ENCODE assay signal across 7 cellular contexts in the genomic region with DNA sequence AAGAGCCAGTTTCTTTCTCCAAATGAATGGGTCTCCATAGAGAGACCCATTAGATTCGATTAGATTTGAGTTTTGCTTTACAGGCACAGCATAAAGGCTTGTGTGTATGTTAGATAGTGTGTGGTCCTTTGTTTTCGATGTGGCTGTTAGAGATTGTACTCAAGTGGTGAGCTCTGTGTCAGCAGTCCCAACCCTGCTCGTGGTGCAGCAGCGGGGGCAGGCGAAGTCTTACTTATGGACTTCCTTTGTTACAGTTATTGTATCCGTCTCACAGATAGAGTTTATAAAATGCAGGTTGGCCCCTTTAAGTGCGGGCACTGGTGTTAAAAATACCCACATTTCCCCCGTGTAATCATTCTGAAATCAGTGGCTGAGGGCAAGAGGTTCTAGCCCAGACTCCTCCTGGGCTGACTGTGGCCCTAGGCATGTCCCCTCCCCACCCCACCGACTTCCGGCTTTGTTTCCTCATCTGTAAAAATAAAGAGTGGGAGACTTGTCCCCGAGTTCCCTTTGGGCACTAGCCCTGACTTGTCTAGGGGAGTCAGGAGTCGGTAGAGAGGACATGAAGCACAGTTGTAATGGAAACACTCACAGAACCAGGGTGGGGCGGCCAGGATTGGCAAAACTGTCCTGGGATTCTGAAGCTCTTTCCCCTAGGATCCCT. TPM values are rescaled to one million over a fixed set of nuclear protein-coding genes. Genes with fewer than 3 reads are reported as not detected.
DNase-seq lines count a peak whose midpoint lies in the region; ATAC-seq and TF ChIP-seq lines count a peak whose summit lies in the region.

No MANE protein-coding gene starts in this region.

- peaks cover 85% of the 10 kb centered on the region for H3K4me1 Mint-ChIP-seq in dendritic cell treated with granulocyte-macrophage colony-stimulating factor and Interleukin-4, amounts not matched to agents 40 ng/mL and 50 ng/mL, for 4 days (ENCODE audit: low read depth)
- H3K4me1 Mint-ChIP-seq in neural progenitor cell, result peaks cover 85% of the 10 kb centered on the region

- H3K79me2 ChIP-seq in PC-3 (ENCODE audit: low read length), result no peaks in the 10 kb centered on the region
- H3K79me2 ChIP-seq in neural progenitor cell (ENCODE audit: low read depth), result no peaks in the 10 kb centered on the region

- H3K36me3 ChIP-seq in PC-3 (ENCODE audit: low read depth, low read length), result no peaks in the 10 kb centered on the region
- H3K36me3 ChIP-seq in neural progenitor cell, result no peaks in the 10 kb centered on the region

- H3K27ac ChIP-seq in PC-3 (ENCODE audit: low read length) (no peak overlapping the region), neural progenitor cell (peak overlapping the region; percentile 4)

- H3K4me2 ChIP-seq in PC-3 (ENCODE audit: low read length) (peak overlapping the region; percentile 82), neural progenitor cell (peak overlapping the region; percentile 67)

- CTCF ChIA-PET in PC-3 (lab: Charles Lee), result interaction anchor here (1.4 kb wide), 1 partner anchor 189 kb away, joined by 4 read pairs; no protein-coding TSS in a partner anchor

- POLR2A ChIA-PET in PC-3 (lab: Charles Lee; ENCODE audit: unreplicated experiment), result no interaction called here

- TF ChIP-seq CTCF in PC-3 (conservative IDR thresholded peaks at IDR 0.05; ENCODE audit: low read depth, low read length) (no peak), neural progenitor cell (IDR thresholded peaks at IDR 0.05) (no peak)

- H3K27me3 Mint-ChIP-seq in dendritic cell treated with granulocyte-macrophage colony-stimulating factor and Interleukin-4, amounts not matched to agents 40 ng/mL and 50 ng/mL, for 4 days, result peaks cover 3% of the 10 kb centered on the region
- H3K27me3 Mint-ChIP-seq in neural progenitor cell (ENCODE audit: insufficient read depth, low read depth), result peaks cover 6% of the 10 kb centered on the region

- H3K4me3 ChIP-seq in PC-3 (ENCODE audit: low read length) (peak overlapping the region; percentile 56; the same call in 1 of the 2 replicates), neural progenitor cell (no peak overlapping the region)

- intact Hi-C loops in PC-3 (cut with micrococcal nuclease), result loop anchor here (5.0 to 10.0 kb wide), 2 partner anchors 341 to 399 kb away; partner anchors contain the start of gene GGCT
- intact Hi-C loops in dendritic cell treated with granulocyte-macrophage colony-stimulating factor and Interleukin-4, amounts not matched to agents 40 ng/mL and 50 ng/mL, for 4 days (cut with micrococcal nuclease), result loop anchor here (5.0 kb wide), 3 partner anchors 109 to 399 kb away; no protein-coding TSS in a partner anchor

- H4K20me1 ChIP-seq in PC-3 (ENCODE audit: low read length) (no peaks in the 10 kb centered on the region), neural progenitor cell (ENCODE audit: low read depth) (peaks cover 13% of the 10 kb centered on the region)

- H3K9ac ChIP-seq in PC-3 (ENCODE audit: low read length) (no peak overlapping the region), neural progenitor cell (no peak overlapping the region)

- no peak for DNase-seq in PC-3
- no peak for DNase-seq in neural progenitor cell (ENCODE audit: low spot score)
- no peak for DNase-seq in kidney tubule cell (ENCODE audit: low spot score)

- H2AFZ ChIP-seq in PC-3 (ENCODE audit: low read length), result no peak overlapping the region
- H2AFZ ChIP-seq in neural progenitor cell (replicated peaks), result no peak overlapping the region

- H3K36me3 Mint-ChIP-seq in dendritic cell treated with granulocyte-macrophage colony-stimulating factor and Interleukin-4, amounts not matched to agents 40 ng/mL and 50 ng/mL, for 4 days (ENCODE audit: low read depth), result no peaks in the 10 kb centered on the region
- H3K36me3 Mint-ChIP-seq in neural progenitor cell, result peaks cover 2% of the 10 kb centered on the region

- no peaks in the 10 kb centered on the region for H3K27me3 ChIP-seq in PC-3 (ENCODE audit: low read length)
- no peaks in the 10 kb centered on the region for H3K27me3 ChIP-seq in neural progenitor cell

- no peaks in the 10 kb centered on the region for H3K9me3 Mint-ChIP-seq in dendritic cell treated with granulocyte-macrophage colony-stimulating factor and Interleukin-4, amounts not matched to agents 40 ng/mL and 50 ng/mL, for 4 days
- H3K9me3 Mint-ChIP-seq in neural progenitor cell, result no peaks in the 10 kb centered on the region

- H3F3A ChIP-seq in PC-3 (ENCODE audit: low read length, unreplicated experiment), result no peaks in the 10 kb centered on the region
- H3F3A ChIP-seq in neural progenitor cell (ENCODE audit: low read depth), result peaks cover 27% of the 10 kb centered on the region

- H3K9me2 ChIP-seq in PC-3 (replicated peaks; ENCODE audit: low read length), result no peaks in the 10 kb centered on the region

- ATAC-seq in GM18861 (IDR thresholded peaks at IDR 0.05; ENCODE audit: unreplicated experiment) (peak; percentile 42), HG03135 (IDR thresholded peaks at IDR 0.05; ENCODE audit: unreplicated experiment) (peak; percentile 32), PC-3 (no peak), GM21515 (IDR thresholded peaks at IDR 0.05; ENCODE audit: unreplicated experiment) (no peak)

- BruUV-seq in PC-3 (replicated peaks; lab: Mats Ljungman, UMichigan), result no TSS peak

- no peak overlapping the region for H3K4me3 Mint-ChIP-seq in dendritic cell treated with granulocyte-macrophage colony-stimulating factor and Interleukin-4, amounts not matched to agents 40 ng/mL and 50 ng/mL, for 4 days
- H3K4me3 Mint-ChIP-seq in neural progenitor cell, result peak overlapping the region; percentile 68

- peaks cover 54% of the 10 kb centered on the region for H3K4me1 ChIP-seq in PC-3 (ENCODE audit: insufficient read depth, low read length)
- peaks cover 35% of the 10 kb centered on the region for H3K4me1 ChIP-seq in neural progenitor cell

- no peaks in the 10 kb centered on the region for H3K9me3 ChIP-seq in PC-3 (ENCODE audit: low read length)
- no peaks in the 10 kb centered on the region for H3K9me3 ChIP-seq in neural progenitor cell (ENCODE audit: low read depth)

- peak overlapping the region; percentile 78 for H3K27ac Mint-ChIP-seq in dendritic cell treated with granulocyte-macrophage colony-stimulating factor and Interleukin-4, amounts not matched to agents 40 ng/mL and 50 ng/mL, for 4 days
- H3K27ac Mint-ChIP-seq in neural progenitor cell, result peak overlapping the region; percentile 46

RNA-seq across cellular contexts. Expression of gene MTURN, which starts 28.6 kb away (rescaled TPM):
- total RNA-seq in PC-3 (2014; rRNA removed) (5.4 and 6.3 TPM in 2 replicates), neural progenitor cell (ENCODE audit: low replicate concordance) (12.6 and 18.0 TPM in 2 replicates)

Comparison
In these comparisons a context has a peak if more than half of its experiments do, and no peak if none do; other contexts are left out.
1. ATAC-seq: peak in GM18861 (single experiment) and HG03135 (single experiment); none in PC-3 (single experiment) and GM21515 (single experiment).